ENCODE assay signal across 17 cellular contexts in genomic region chr5:138901716-138902115, GRCh38.
DNase-seq lines count a peak whose midpoint lies in the region; ATAC-seq and FAIRE-seq lines count a peak whose summit lies in the region.
"Had no signal": no experiment of that assay in that cellular context is flagged by ENCODE, and none has a peak within 500 bp of the region (broad histone marks: within the 10 kb centered on the region; RNA-seq: fewer than 3 reads in every experiment).

No MANE protein-coding gene starts in this region.

- H3K27ac ChIP-seq in BLaER1, result peak overlapping the region; percentile 71
- H3K27ac ChIP-seq: adrenal gland, prostate gland had no signal

- peaks cover 53% of the 10 kb centered on the region for H3K36me3 ChIP-seq in BLaER1
- H3K36me3 ChIP-seq: prostate gland had no signal

- peaks cover 14% of the 10 kb centered on the region; the same call in 1 of the 2 replicates for H3K9me3 ChIP-seq in BLaER1
- H3K9me3 ChIP-seq: adrenal gland, left lung, prostate gland had no signal

- peaks cover 48% of the 10 kb centered on the region for H3K4me1 ChIP-seq in BLaER1
- H3K4me1 ChIP-seq: prostate gland had no signal

- no peak for FAIRE-seq in RCC 7860 (lab: Jason Lieb, UNC)

- H3K9ac ChIP-seq in BLaER1, result 0 out of 2 replicates have a peak overlapping the region, but pooled peaks have one; percentile 13

- no peaks in the 10 kb centered on the region for H4K20me1 ChIP-seq in BLaER1

- peak overlapping the region; percentile 62 for H3K4me2 ChIP-seq in BLaER1

- DNase-seq in RCC 7860 (ENCODE audit: low spot score) (peak; percentile 35), inferior parietal cortex (ENCODE audit: extremely low spot score) (peak; percentile 22), retina (peak; percentile 91), HuH-7.5 (ENCODE audit: low spot score) (no peak), T1000 (lab: John Stamatoyannopoulos, UW) (no peak), NCI-H2171 (lab: John Stamatoyannopoulos, UW) (no peak)
- DNase-seq: activated effector memory CD4-positive, alpha-beta T cell treated with Interleukin-2 at 50 U/mL for 16 hours; adrenal gland; left lung; NCI-H1048; NCI-H2081; NCI-H526; OCI-M1; stimulated activated naive CD4-positive, alpha-beta T cell had no signal

- no peak overlapping the region for H3K4me3 ChIP-seq in BLaER1
- H3K4me3 ChIP-seq: adrenal gland, left lung, prostate gland had no signal

- no peak for ATAC-seq in HG02571 (IDR thresholded peaks at IDR 0.05; ENCODE audit: unreplicated experiment)
- ATAC-seq: left lung had no signal

- H3K27me3 ChIP-seq in BLaER1, result no peaks in the 10 kb centered on the region
- H3K27me3 ChIP-seq: adrenal gland, left lung had no signal

Comparison
In these comparisons a context has a peak if more than half of its experiments do, and no peak if none do; other contexts are left out.
1. DNase-seq: peak in RCC 7860 (single experiment), inferior parietal cortex (single experiment) and retina (single experiment); none in HuH-7.5 (single experiment), T1000 (single experiment) and NCI-H2171 (single experiment).